ENCODE assay signal across 4 cellular contexts in the genomic region with DNA sequence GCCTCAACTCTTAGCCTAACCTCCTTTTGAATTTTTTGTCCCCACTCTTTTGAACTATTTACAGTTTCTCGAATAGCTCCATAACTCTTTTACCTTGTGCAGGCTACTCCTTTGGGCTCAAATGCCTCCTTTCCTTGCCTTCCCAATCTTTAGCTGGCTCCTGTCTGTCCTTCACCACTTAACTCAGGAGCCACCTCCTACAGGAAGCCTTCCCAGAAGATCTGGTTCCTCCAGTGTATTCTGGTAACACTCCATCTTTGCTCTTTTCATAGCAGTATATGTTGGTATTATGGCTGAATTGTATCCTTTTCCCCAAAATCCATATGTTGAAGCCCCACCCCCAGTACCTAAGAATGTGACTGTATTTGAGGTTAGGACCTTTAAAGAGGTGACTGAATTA.
TF ChIP-seq lines count a peak whose summit lies in the region.

No MANE protein-coding gene starts in this region.

TF ChIP-seq in A549, 52 proteins besides CTCF, POLR2A, EP300 and RAD21:
- no peak for TF ChIP-seq HOXB13 (CRISPR knock-in tag; IDR thresholded peaks at IDR 0.05; ENCODE audit: low read depth)
- no peak for TF ChIP-seq HMGXB4 (CRISPR knock-in tag; IDR thresholded peaks at IDR 0.05; ENCODE audit: borderline replicate concordance)
- TF ChIP-seq ZFP36 (IDR thresholded peaks at IDR 0.05; ENCODE audit: borderline replicate concordance, partially characterized antibody): peak; percentile 71
- no peak for TF ChIP-seq ZNF302 (CRISPR knock-in tag; IDR thresholded peaks at IDR 0.05)

TF ChIP-seq in WTC11, 78 proteins besides CTCF, POLR2A, EP300 and RAD21 (continues in another document):
- TF ChIP-seq, protein P1, sequence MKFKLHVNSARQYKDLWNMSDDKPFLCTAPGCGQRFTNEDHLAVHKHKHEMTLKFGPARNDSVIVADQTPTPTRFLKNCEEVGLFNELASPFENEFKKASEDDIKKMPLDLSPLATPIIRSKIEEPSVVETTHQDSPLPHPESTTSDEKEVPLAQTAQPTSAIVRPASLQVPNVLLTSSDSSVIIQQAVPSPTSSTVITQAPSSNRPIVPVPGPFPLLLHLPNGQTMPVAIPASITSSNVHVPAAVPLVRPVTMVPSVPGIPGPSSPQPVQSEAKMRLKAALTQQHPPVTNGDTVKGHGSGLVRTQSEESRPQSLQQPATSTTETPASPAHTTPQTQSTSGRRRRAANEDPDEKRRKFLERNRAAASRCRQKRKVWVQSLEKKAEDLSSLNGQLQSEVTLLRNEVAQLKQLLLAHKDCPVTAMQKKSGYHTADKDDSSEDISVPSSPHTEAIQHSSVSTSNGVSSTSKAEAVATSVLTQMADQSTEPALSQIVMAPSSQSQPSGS (CRISPR knock-in tag; IDR thresholded peaks at IDR 0.05; ENCODE audit: borderline replicate concordance, low read depth): no peak
- TF ChIP-seq ZNF532 (CRISPR knock-in tag; IDR thresholded peaks at IDR 0.05; ENCODE audit: borderline replicate concordance) (no peak), ESRRA (CRISPR knock-in tag; IDR thresholded peaks at IDR 0.05; ENCODE audit: borderline replicate concordance) (no peak), ZNF317 (CRISPR knock-in tag; IDR thresholded peaks at IDR 0.05; ENCODE audit: borderline replicate concordance, low read depth) (no peak), FOXP4 (CRISPR knock-in tag; IDR thresholded peaks at IDR 0.05) (no peak), GTF2I (CRISPR knock-in tag; conservative IDR thresholded peaks at IDR 0.05) (no peak), ZNF232 (CRISPR knock-in tag; IDR thresholded peaks at IDR 0.05) (no peak)

TF ChIP-seq in K562, 482 proteins besides CTCF, POLR2A, EP300 and RAD21:
- TF ChIP-seq ZNF212 (CRISPR knock-in tag; IDR thresholded peaks at IDR 0.05) (no peak), CCNT2 (IDR thresholded peaks at IDR 0.05; ENCODE audit: borderline replicate concordance, extremely low read depth, insufficient read length, low read depth, low read length) (no peak), RB1 (IDR thresholded peaks at IDR 0.05; ENCODE audit: low read depth) (no peak), ZFP36 (IDR thresholded peaks at IDR 0.05; ENCODE audit: low read depth, low read length, partially characterized antibody) (peak; percentile 88), PHF21A (IDR thresholded peaks at IDR 0.05; ENCODE audit: borderline replicate concordance, low read depth) (no peak), MBD2 (IDR thresholded peaks at IDR 0.05; ENCODE audit: borderline replicate concordance, low read depth) (no peak), CBX1 (IDR thresholded peaks at IDR 0.05; ENCODE audit: low read depth) (no peak)

TF ChIP-seq in HEK293T, 16 proteins besides CTCF, POLR2A, EP300 and RAD21:
- TF ChIP-seq ELF4 (IDR thresholded peaks at IDR 0.05): no peak
- TF ChIP-seq, protein P2, sequence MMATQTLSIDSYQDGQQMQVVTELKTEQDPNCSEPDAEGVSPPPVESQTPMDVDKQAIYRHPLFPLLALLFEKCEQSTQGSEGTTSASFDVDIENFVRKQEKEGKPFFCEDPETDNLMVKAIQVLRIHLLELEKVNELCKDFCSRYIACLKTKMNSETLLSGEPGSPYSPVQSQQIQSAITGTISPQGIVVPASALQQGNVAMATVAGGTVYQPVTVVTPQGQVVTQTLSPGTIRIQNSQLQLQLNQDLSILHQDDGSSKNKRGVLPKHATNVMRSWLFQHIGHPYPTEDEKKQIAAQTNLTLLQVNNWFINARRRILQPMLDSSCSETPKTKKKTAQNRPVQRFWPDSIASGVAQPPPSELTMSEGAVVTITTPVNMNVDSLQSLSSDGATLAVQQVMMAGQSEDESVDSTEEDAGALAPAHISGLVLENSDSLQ (IDR thresholded peaks at IDR 0.05): no peak
- TF ChIP-seq NFRKB (IDR thresholded peaks at IDR 0.05): no peak
- no peak for TF ChIP-seq FOXM1 (IDR thresholded peaks at IDR 0.05; ENCODE audit: borderline replicate concordance)
- no peak for TF ChIP-seq SP1 (IDR thresholded peaks at IDR 0.05)
